Comparison of ENCODE assay signal across 8 cellular contexts in the genomic region with DNA sequence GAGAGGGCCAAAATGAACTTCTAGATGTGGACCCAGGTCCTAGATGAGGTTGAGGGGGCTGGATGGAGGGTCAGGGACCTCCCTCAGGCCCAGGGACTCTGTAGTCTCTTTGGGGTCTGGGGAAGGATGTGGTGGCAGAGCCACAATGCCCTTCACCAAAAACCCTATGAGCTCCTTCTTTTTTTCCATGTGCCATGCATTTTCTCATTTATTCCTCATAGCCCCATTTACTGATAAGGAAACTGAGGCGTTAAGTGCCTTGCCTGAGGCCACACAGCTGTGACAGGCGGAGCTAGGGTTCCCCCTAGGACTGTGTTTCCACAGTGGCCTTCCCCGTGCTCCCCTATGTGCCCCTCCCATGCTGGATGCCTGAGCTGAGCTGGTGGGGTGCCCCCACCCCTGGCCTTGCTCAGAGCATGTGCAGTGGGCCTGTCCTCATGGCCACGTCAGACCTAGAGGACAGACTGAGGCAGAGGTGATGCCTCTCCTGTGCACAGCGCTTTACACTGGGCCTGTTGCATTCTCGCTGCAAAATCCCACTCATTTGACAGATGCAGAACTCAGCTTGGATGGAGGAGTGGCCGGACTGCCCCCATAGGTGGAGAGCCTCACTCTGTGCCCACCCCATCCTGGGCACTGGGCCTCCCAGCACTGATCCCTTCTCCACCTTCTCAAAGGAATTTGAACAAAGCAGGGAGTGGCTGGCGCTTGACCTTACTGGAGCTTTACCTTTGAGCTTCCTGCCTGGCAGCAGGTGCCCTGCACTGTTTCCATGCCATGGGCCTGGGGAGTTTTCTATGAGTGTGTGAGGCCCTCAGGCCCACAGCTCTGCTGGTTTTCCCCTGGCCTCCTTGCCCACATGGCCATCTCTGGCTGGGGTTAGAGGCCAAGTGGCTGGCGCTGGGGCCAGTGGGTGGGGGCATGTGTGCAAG. TPM values are rescaled to one million over a fixed set of nuclear protein-coding genes. Genes with fewer than 3 reads are reported as not detected.
DNase-seq lines count a peak whose midpoint lies in the region; ATAC-seq and TF ChIP-seq lines count a peak whose summit lies in the region.

No MANE protein-coding gene starts in this region.

- WGBS in heart left ventricle, 4 donors: 58 to 66% (median 65%) methylated on average over 9 of the region's 9 CpGs

- peak overlapping the region; percentile 87 to 99 (median 95) for H3K9ac ChIP-seq in subcutaneous abdominal adipose tissue (ENCODE audit: low read length in 5 of 5)

- H3K36me3 ChIP-seq in heart left ventricle (peaks cover 0 to 10% (median 0%) of the 10 kb centered on the region in 9 donors), left lung (peaks cover 0 to 15% of the 10 kb centered on the region in 2 donors), subcutaneous abdominal adipose tissue (ENCODE audit: control insufficient read depth in 5 of 5, insufficient read depth in 5 of 5, low read length in 5 of 5) (peaks cover 0 to 9% (median 7%) of the 10 kb centered on the region in 5 donors)

- peak overlapping the region; percentile 90 to 97 for H3K27ac Mint-ChIP-seq in activated naive CD4-positive, alpha-beta T cell treated with anti-CD3 and anti-CD28 coated beads, Interleukin-2, amount 50 U/mL, for 72 hours

- intact Hi-C loops in heart left ventricle (cut with DNase I) (loop anchor here in 8 of 10 donors (2.0 to 10.0 kb wide), 7 partner anchors 162 to 245 kb away; a partner anchor contains a TSS), Right ventricle myocardium inferior (cut with DNase I) (loop anchor here (5.0 kb wide), 1 partner anchor 85 kb away; no protein-coding TSS in a partner anchor), left lung (cut with DNase I) (no loop called here)

- H3K9me3 Mint-ChIP-seq in activated naive CD4-positive, alpha-beta T cell treated with anti-CD3 and anti-CD28 coated beads, Interleukin-2, amount 50 U/mL, for 72 hours: no peaks in the 10 kb centered on the region

- ATAC-seq in heart left ventricle (no peak), Right ventricle myocardium inferior (no peak), left lung (peak; percentile 17), GM21528 (IDR thresholded peaks at IDR 0.05; ENCODE audit: low FRiP score, unreplicated experiment) (no peak), GM19397 (IDR thresholded peaks at IDR 0.05; ENCODE audit: unreplicated experiment) (no peak)
- ATAC-seq in activated naive CD4-positive, alpha-beta T cell treated with anti-CD3 and anti-CD28 coated beads, Interleukin-2, amount 50 U/mL, for 72 hours: peak in 1 of 2 donors; percentile 13

- DNase-seq in heart left ventricle (peak in 1 of 5 donors; percentile 21), Right ventricle myocardium inferior (ENCODE audit: missing footprints) (no peak), left lung (peak; percentile 70 to 80), A172 (ENCODE audit: low spot score) (no peak)
- DNase-seq in activated naive CD4-positive, alpha-beta T cell treated with anti-CD3 and anti-CD28 coated beads, Interleukin-2, amount 50 U/mL, for 72 hours (ENCODE audit: low spot score in 2 of 2): peak in 1 of 2 donors; percentile 71

- TF ChIP-seq CTCF in heart left ventricle (IDR thresholded peaks at IDR 0.05): no peak
- TF ChIP-seq CTCF in left lung (IDR thresholded peaks at IDR 0.05): no peak

- peaks cover 16 to 83% (median 60%) of the 10 kb centered on the region in 12 donors for H3K4me1 ChIP-seq in heart left ventricle
- peaks cover 31 to 68% of the 10 kb centered on the region in 2 donors for H3K4me1 ChIP-seq in left lung
- peaks cover 21 to 66% (median 62%) of the 10 kb centered on the region in 5 donors for H3K4me1 ChIP-seq in subcutaneous abdominal adipose tissue (ENCODE audit: control insufficient read depth in 5 of 5, insufficient read depth in 5 of 5, low read length in 5 of 5)

- H3K4me3 ChIP-seq in heart left ventricle (peak overlapping the region in 11 of 12 donors; percentile 69 to 99 (median 94)), left lung (peak overlapping the region; percentile 12 to 99), subcutaneous abdominal adipose tissue (ENCODE audit: low read depth in 1 of 5, low read length in 5 of 5) (peak overlapping the region; percentile 94 to 99 (median 96))

- TF ChIP-seq POLR2A in heart left ventricle (IDR thresholded peaks at IDR 0.05): no peak

- no peaks in the 10 kb centered on the region for H3K27me3 ChIP-seq in heart left ventricle
- H3K27me3 ChIP-seq in left lung: peaks cover 0 to 6% of the 10 kb centered on the region in 2 donors
- H3K27me3 ChIP-seq in subcutaneous abdominal adipose tissue (ENCODE audit: control insufficient read depth in 5 of 5, insufficient read depth in 4 of 5, low read length in 5 of 5): no peaks in the 10 kb centered on the region

- H3K27ac ChIP-seq in heart left ventricle (peak overlapping the region; percentile 69 to 99 (median 94)), left lung (peak overlapping the region; percentile 93), subcutaneous abdominal adipose tissue (ENCODE audit: low read depth, low read length) (peak overlapping the region; percentile 100)

- H3K36me3 Mint-ChIP-seq in activated naive CD4-positive, alpha-beta T cell treated with anti-CD3 and anti-CD28 coated beads, Interleukin-2, amount 50 U/mL, for 72 hours: peaks cover 20 to 28% of the 10 kb centered on the region in 2 donors

- H3K9me3 ChIP-seq in heart left ventricle (no peaks in the 10 kb centered on the region), left lung (no peaks in the 10 kb centered on the region), subcutaneous abdominal adipose tissue (ENCODE audit: control insufficient read depth in 5 of 5, low read length in 5 of 5) (no peaks in the 10 kb centered on the region)

RNA-seq across cellular contexts. Expression of a gene that starts 2.5 kb away (rescaled TPM):
- 100 to 1,000 TPM in 1 of 9 donors, 10 to 100 TPM in 8; 29.4 to 170 (median 54.4) TPM for total RNA-seq in heart left ventricle
- 100 to 1,000 TPM in 1 of 2 donors, 10 to 100 TPM in 1; 29.6 to 156 TPM for polyA plus RNA-seq in heart left ventricle
- total RNA-seq in Right ventricle myocardium inferior: 37.7 TPM
- 100 to 1,000 TPM; 101 to 130 TPM for total RNA-seq in activated naive CD4-positive, alpha-beta T cell treated with anti-CD3 and anti-CD28 coated beads, Interleukin-2, amount 50 U/mL, for 72 hours
- total RNA-seq in left lung: 100 to 1,000 TPM in 1 of 2 donors, 10 to 100 TPM in 1; 62.5 to 101 TPM
- 12.1 and 16.8 TPM in 2 replicates for total RNA-seq in A172 (2014; rRNA removed; shearing (Covaris generic))

RNA-seq across cellular contexts. Expression of a gene that starts 33.8 kb away (rescaled TPM):
- total RNA-seq in heart left ventricle: 10 to 100 TPM; 12.8 to 38.4 (median 19.8) TPM
- polyA plus RNA-seq in heart left ventricle: 1 to 10 TPM; 8.0 to 8.4 TPM
- total RNA-seq in Right ventricle myocardium inferior: 21.4 TPM
- 1 to 10 TPM; 2.6 to 2.9 TPM for total RNA-seq in activated naive CD4-positive, alpha-beta T cell treated with anti-CD3 and anti-CD28 coated beads, Interleukin-2, amount 50 U/mL, for 72 hours
- total RNA-seq in left lung: 10 to 100 TPM in 1 of 2 donors, 1 to 10 TPM in 1; 7.4 to 16.9 TPM
- 1.9 and 2.9 TPM in 2 replicates for total RNA-seq in A172 (2014; rRNA removed; shearing (Covaris generic))

Comparison
In these comparisons a context has a peak if more than half of its experiments do, and no peak if none do; other contexts are left out.
1. DNase-seq: peak in left lung (2 of 2); none in Right ventricle myocardium inferior (single experiment) and A172 (single experiment).
2. intact Hi-C loops: an anchor here in heart left ventricle (2.0 to 10.0 kb wide) and Right ventricle myocardium inferior (5.0 kb wide); none called in left lung.
3. Peak in every context shown above with its lines, with median percentiles within 50 percentile points of each other: H3K27ac ChIP-seq and H3K4me3 ChIP-seq.